Comparison of ENCODE assay signal across 11 cellular contexts in genomic region chr11:33946930-33947329, GRCh38. TPM values are rescaled to one million over a fixed set of nuclear protein-coding genes. Genes with fewer than 3 reads are reported as not detected.
"Had no signal": no experiment of that assay in that cellular context is flagged by ENCODE, and none has a peak within 500 bp of the region (broad histone marks: within the 10 kb centered on the region; RNA-seq: fewer than 3 reads in every experiment).

No MANE protein-coding gene starts in this region.

- H3K36me3 ChIP-seq: HAP-1 had no signal

- H3K4me3 ChIP-seq: GM23248, GM23338, HAP-1 had no signal

- H3K27ac ChIP-seq: GM23248 had no signal

- H3K4me1 ChIP-seq: HAP-1 had no signal

- H3K27ac Mint-ChIP-seq: GM23338, H9, HFFc6 had no signal

- H3K9me3 Mint-ChIP-seq: GM23338, H9, HFFc6 had no signal

- FAIRE-seq: H1, H54 had no signal

- H3K4me2 ChIP-seq: GM23338 had no signal

- DNase-seq: GM23248, GOT3, H7, H9, HCEC 1CT, HFFc6 had no signal

- H3K9ac ChIP-seq: GM23248 had no signal

- H3K9me3 ChIP-seq: HAP-1 had no signal

- H2AFZ ChIP-seq: GM23248, GM23338 had no signal

- H3K4me3 Mint-ChIP-seq: GM23338, H9, HFFc6 had no signal

- ATAC-seq: GM23338, HCT116 had no signal

RNA-seq across cellular contexts. Expression of gene LMO2, which starts 55.1 kb away (rescaled TPM):
- total RNA-seq: GM23248 had no signal
- polyA plus RNA-seq: GM23248 had no signal
